ENCODE assay signal across 29 cellular contexts in genomic region chr4:81510643-81511189, GRCh38. TPM values are rescaled to one million over a fixed set of nuclear protein-coding genes. Genes with fewer than 3 reads are reported as not detected.
"Had no signal": no experiment of that assay in that cellular context is flagged by ENCODE, and none has a peak within 500 bp of the region (broad histone marks: within the 10 kb centered on the region; RNA-seq: fewer than 3 reads in every experiment).

No MANE protein-coding gene starts in this region.

- DNase-seq: activated CD4-positive, alpha-beta T cell treated with anti-CD3 and anti-CD28 coated beads for 36 hours; activated CD4-positive, alpha-beta T cell treated with anti-CD3 and anti-CD28 coated beads, Interleukin-2, amount 50 U/mL, for 4 hours; activated CD4-positive, CD25-positive, alpha-beta regulatory T cell; activated naive CD4-positive, alpha-beta T cell; activated T-cell treated with anti-CD3 and anti-CD28 coated beads for 4 hours; activated T-cell treated with anti-CD3 and anti-CD28 coated beads, Interleukin-2, amount 50 U/mL, for 72 hours; amygdala; endodermal cell; foreskin keratinocyte; heart left ventricle; hypothalamus; lower lobe of right lung; mucosa of descending colon; nephron progenitor cell; ovary; retina; stimulated activated CD4-positive, alpha-beta T cell treated with anti-CD3 and anti-CD28 coated beads, Interleukin-12 subunit alpha, Interleukin-12 subunit beta, amount 100 ng/mL, for 4 hours; stimulated activated CD4-positive, alpha-beta T cell treated with anti-CD3 and anti-CD28 coated beads, Interleukin-4, amount 100 ng/mL, for 1 hour; trophoblast cell; uterus had no signal

- H3K4me1 ChIP-seq: foreskin keratinocyte, prostate gland, uterus had no signal

- H3K27me3 Mint-ChIP-seq: central memory CD8-positive, alpha-beta T cell; dendritic cell treated with granulocyte-macrophage colony-stimulating factor and Interleukin-4, amounts not matched to agents 40 ng/mL and 50 ng/mL, for 4 days; stimulated activated naive CD8-positive, alpha-beta T cell treated with anti-CD3 and anti-CD28 coated beads, Interleukin-15, Interleukin-2, amounts not matched to agents 100 ng/mL and 50 ng/mL, for 24 hours had no signal

- H3K4me3 ChIP-seq: heart left ventricle, lower lobe of right lung, mucosa of descending colon, ovary, prostate gland, skin epidermis, thoracic aorta, uterus had no signal

- H3K4me3 Mint-ChIP-seq: activated CD4-positive, alpha-beta T cell treated with anti-CD3 and anti-CD28 coated beads for 36 hours; activated T-cell treated with anti-CD3 and anti-CD28 coated beads, Interleukin-2, amount 50 U/mL, for 72 hours; central memory CD8-positive, alpha-beta T cell; dendritic cell treated with granulocyte-macrophage colony-stimulating factor and Interleukin-4, amounts not matched to agents 40 ng/mL and 50 ng/mL, for 4 days; endodermal cell; nephron progenitor cell; stimulated activated naive CD8-positive, alpha-beta T cell treated with anti-CD3 and anti-CD28 coated beads, Interleukin-15, Interleukin-2, amounts not matched to agents 100 ng/mL and 50 ng/mL, for 24 hours had no signal

- H3K27ac Mint-ChIP-seq: activated CD4-positive, alpha-beta T cell treated with anti-CD3 and anti-CD28 coated beads for 36 hours; activated T-cell treated with anti-CD3 and anti-CD28 coated beads, Interleukin-2, amount 50 U/mL, for 72 hours; endodermal cell; nephron progenitor cell; stimulated activated naive CD8-positive, alpha-beta T cell treated with anti-CD3 and anti-CD28 coated beads, Interleukin-15, Interleukin-2, amounts not matched to agents 100 ng/mL and 50 ng/mL, for 24 hours had no signal

- H3K36me3 ChIP-seq: heart left ventricle, lower lobe of right lung, ovary, prostate gland, thoracic aorta, uterus had no signal

- ATAC-seq: activated CD4-positive, alpha-beta T cell treated with anti-CD3 and anti-CD28 coated beads for 36 hours; activated T-cell treated with anti-CD3 and anti-CD28 coated beads, Interleukin-2, amount 50 U/mL, for 72 hours; esophagus mucosa; foreskin keratinocyte; heart left ventricle; lower lobe of right lung; mucosa of descending colon; sciatic nerve had no signal

- H3K9me3 Mint-ChIP-seq: activated T-cell treated with anti-CD3 and anti-CD28 coated beads, Interleukin-2, amount 50 U/mL, for 72 hours; central memory CD8-positive, alpha-beta T cell; dendritic cell treated with granulocyte-macrophage colony-stimulating factor and Interleukin-4, amounts not matched to agents 40 ng/mL and 50 ng/mL, for 4 days; endodermal cell; nephron progenitor cell; stimulated activated naive CD8-positive, alpha-beta T cell treated with anti-CD3 and anti-CD28 coated beads, Interleukin-15, Interleukin-2, amounts not matched to agents 100 ng/mL and 50 ng/mL, for 24 hours had no signal

- H3K27ac ChIP-seq: foreskin keratinocyte, heart left ventricle, lower lobe of right lung, ovary, prostate gland, skin epidermis, thoracic aorta, uterus had no signal

- H3K27me3 ChIP-seq: heart left ventricle, ovary, uterus had no signal

- H3K9me3 ChIP-seq: heart left ventricle, lower lobe of right lung, mucosa of descending colon, ovary, prostate gland, thoracic aorta, uterus had no signal

RNA-seq across cellular contexts. Expression of gene RASGEF1B, which starts 39.0 kb away (rescaled TPM):
- total RNA-seq: myocyte had no signal
